Comparison of ENCODE assay signal across 8 cellular contexts in the genomic region with DNA sequence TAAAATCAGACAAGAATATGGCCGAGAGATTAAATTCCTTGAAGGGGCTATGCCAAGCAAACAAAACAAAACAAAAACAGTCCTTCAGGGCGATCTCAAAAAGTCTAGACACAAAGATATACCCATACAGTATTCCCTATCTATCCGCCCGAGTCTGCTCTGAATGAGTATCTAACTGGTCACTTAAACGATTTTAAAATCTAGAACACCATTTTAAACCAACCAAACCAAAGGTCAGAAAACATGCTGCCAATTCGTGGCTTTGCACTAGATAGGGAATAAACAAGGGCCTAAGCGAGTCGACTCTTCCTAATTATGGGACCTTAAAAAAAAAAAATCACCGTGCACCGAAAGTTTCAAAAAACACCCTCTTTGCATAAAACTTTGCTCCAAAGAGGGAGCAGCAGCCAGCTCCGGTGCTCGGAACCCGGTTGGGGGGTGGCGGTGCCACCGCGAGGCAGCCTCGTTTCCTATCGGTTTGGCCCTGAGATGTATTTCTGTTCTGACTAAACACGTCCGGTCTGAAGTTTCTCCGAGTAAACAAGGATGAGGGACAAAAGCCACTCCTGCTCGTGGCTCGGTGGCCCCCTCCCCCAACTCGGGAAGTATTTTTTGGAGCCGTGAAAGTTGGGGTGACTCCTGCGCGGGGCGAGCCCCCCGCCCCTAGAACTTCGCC. TPM values are rescaled to one million over a fixed set of nuclear protein-coding genes. Genes with fewer than 3 reads are reported as not detected.
DNase-seq lines count a peak whose midpoint lies in the region; ATAC-seq and TF ChIP-seq lines count a peak whose summit lies in the region.

No MANE protein-coding gene starts in this region.

- ATAC-seq in GM21367 (IDR thresholded peaks at IDR 0.05; ENCODE audit: unreplicated experiment) (peak; percentile 38), left colon (peak; percentile 35)

- no peak for TF ChIP-seq CTCF in Calu3 (IDR thresholded peaks at IDR 0.05; ENCODE audit: unreplicated experiment)

- H3K36me3 Mint-ChIP-seq in Calu3 (ENCODE audit: insufficient read depth, unreplicated experiment) (peaks cover 49% of the 10 kb centered on the region), IgD-negative memory B cell (peaks cover 5% of the 10 kb centered on the region)

- DNase-seq in Calu3 (no peak), left colon (peak; percentile 61 to 74), NCI-H226 (no peak)
- DNase-seq in activated CD4-positive, CD25-positive, alpha-beta regulatory T cell treated with anti-CD3 and anti-CD28 coated beads, Interleukin-2, amount 50 U/mL, for 16 hours (ENCODE audit: low read depth, low spot score) = peak; percentile 44
- peak; percentile 73 for DNase-seq in central memory CD4-positive, alpha-beta T cell
- peak; percentile 35 to 62 (median 50) for DNase-seq in stimulated activated CD4-positive, alpha-beta T cell treated with anti-CD3 and anti-CD28 coated beads, Interleukin-1b, Interleukin-23, amount 100 ng/mL, for 24 hours (ENCODE audit: low read depth in 4 of 4, low spot score in 1 of 4)

- H3K4me1 Mint-ChIP-seq in Calu3 (ENCODE audit: low read depth, unreplicated experiment) = no peaks in the 10 kb centered on the region
- peaks cover 28 to 37% (median 37%) of the 10 kb centered on the region in 3 donors for H3K4me1 Mint-ChIP-seq in IgD-negative memory B cell

- BruUV-seq in Calu3 (replicated peaks; lab: Mats Ljungman, UMichigan) = no TSS peak

- CTCF ChIA-PET in Calu3 (lab: Charles Lee) = interaction anchor here (1.0 kb wide), 1 partner anchor 20 kb away, joined by 3 read pairs; no protein-coding TSS in a partner anchor

- H3K4me3 Mint-ChIP-seq in Calu3 (ENCODE audit: low read depth, unreplicated experiment) (peak overlapping the region; percentile 81), IgD-negative memory B cell (peak overlapping the region; percentile 92 to 98 (median 96))

- intact Hi-C loops in Calu3 (cut with micrococcal nuclease; ENCODE audit: unreplicated experiment) (loop anchor here (5.0 to 10.0 kb wide), 3 partner anchors 108 to 581 kb away; no protein-coding TSS in a partner anchor), left colon (cut with DNase I, micrococcal nuclease) (loop anchor here in 1 of 2 donors (5.0 to 10.0 kb wide), 3 partner anchors 42 to 151 kb away; a partner anchor contains a TSS)

- H3K9me3 Mint-ChIP-seq in Calu3 (ENCODE audit: low read depth, unreplicated experiment) = no peaks in the 10 kb centered on the region
- H3K9me3 Mint-ChIP-seq in IgD-negative memory B cell = peaks cover 0 to 2% (median 0%) of the 10 kb centered on the region in 3 donors

- H3K27ac Mint-ChIP-seq in Calu3 (ENCODE audit: unreplicated experiment) (peak overlapping the region; percentile 96), IgD-negative memory B cell (peak overlapping the region; percentile 99)

- H3K27me3 Mint-ChIP-seq in Calu3 (ENCODE audit: unreplicated experiment) (no peaks in the 10 kb centered on the region), IgD-negative memory B cell (no peaks in the 10 kb centered on the region)

RNA-seq across cellular contexts. Expression of a gene that starts 1.8 kb away (rescaled TPM):
- total RNA-seq in Calu3 (2022) (344 and 410 TPM in 2 replicates), left colon (100 to 1,000 TPM; 209 to 212 TPM)
- 580 TPM for polyA plus RNA-seq in IgD-negative memory B cell

RNA-seq across cellular contexts. Expression of a gene that starts 41.7 kb away (rescaled TPM):
- total RNA-seq in Calu3 (2022) (not detected in 2 replicates), left colon (not detected)
- polyA plus RNA-seq in IgD-negative memory B cell = not detected

Comparison
In these comparisons a context has a peak if more than half of its experiments do, and no peak if none do; other contexts are left out.
1. DNase-seq: peak in activated CD4-positive, CD25-positive, alpha-beta regulatory T cell treated with anti-CD3 and anti-CD28 coated beads, Interleukin-2, amount 50 U/mL, for 16 hours (single experiment), central memory CD4-positive, alpha-beta T cell (single experiment), left colon (2 of 2) and stimulated activated CD4-positive, alpha-beta T cell treated with anti-CD3 and anti-CD28 coated beads, Interleukin-1b, Interleukin-23, amount 100 ng/mL, for 24 hours (4 of 4); none in Calu3 (single experiment) and NCI-H226 (single experiment).